ENCODE assay signal across 8 cellular contexts in genomic region chr2:7097353-7097895, GRCh38.
A peak's percentile ranks its signal among the peaks of the same experiment; 100 is the strongest.
DNase-seq lines count a peak whose midpoint lies in the region; ATAC-seq lines count a peak whose summit lies in the region.

No MANE protein-coding gene starts in this region.

- DNase-seq in Ammon's horn (ENCODE audit: low spot score) (peak; percentile 86), NCI-H2227 (lab: John Stamatoyannopoulos, UW; ENCODE audit: unreplicated experiment) (peak; percentile 86), cerebellar cortex (ENCODE audit: low spot score) (peak; percentile 82), left kidney (ENCODE audit: low read depth, low spot score) (peak; percentile 88)
- DNase-seq in activated CD4-positive, CD25-positive, alpha-beta regulatory T cell treated with anti-CD3 and anti-CD28 coated beads, Interleukin-2, amount 50 U/mL, for 72 hours = peak; percentile 79
- DNase-seq in stimulated activated CD4-positive, alpha-beta T cell treated with anti-CD3 and anti-CD28 coated beads, Interleukin-4, amount 100 ng/mL, for 1 hour = peak; percentile 75

- ATAC-seq in GM19025 (IDR thresholded peaks at IDR 0.05; ENCODE audit: low read depth, unreplicated experiment) (peak; percentile 90), HG03159 (IDR thresholded peaks at IDR 0.05; ENCODE audit: unreplicated experiment) (peak; percentile 91)

Comparison
In these comparisons a context has a peak if more than half of its experiments do, and no peak if none do; other contexts are left out.
1. Peak in every context shown above with its lines: DNase-seq and ATAC-seq.